1 cellular context compared by ENCODE assay signal in genomic region chr17:31570231-31570630, GRCh38.
A peak's percentile ranks its signal among the peaks of the same experiment; 100 is the strongest.
TF ChIP-seq lines count a peak whose summit lies in the region.

No MANE protein-coding gene starts in this region.

TF ChIP-seq in K562, 482 proteins besides CTCF, POLR2A, EP300 and RAD21 (continued from another document):
- peak; percentile 52; the same call in 1 of the 2 replicates for TF ChIP-seq ZBTB40 (IDR thresholded peaks at IDR 0.05)
- no peak for TF ChIP-seq ZBTB40 (CRISPR knock-in tag; IDR thresholded peaks at IDR 0.05)
TF ChIP-seq in K562: peak in this region for 1.
